In genomic region chr14:100159865-100160533, GRCh38 we compare ENCODE assay signal across 9 cellular contexts. TPM values are rescaled to one million over a fixed set of nuclear protein-coding genes. Genes with fewer than 3 reads are reported as not detected.
A peak's percentile ranks its signal among the peaks of the same experiment; 100 is the strongest.
DNase-seq lines count a peak whose midpoint lies in the region; ATAC-seq, FAIRE-seq and TF ChIP-seq lines count a peak whose summit lies in the region.
"Had no signal": no experiment of that assay in that cellular context is flagged by ENCODE, and none has a peak within 500 bp of the region (broad histone marks: within the 10 kb centered on the region; RNA-seq: fewer than 3 reads in every experiment).

No MANE protein-coding gene starts in this region.

- no peak for FAIRE-seq in bronchial epithelial cell (lab: Jason Lieb, UNC)
- FAIRE-seq: TTC549 had no signal

- H3K27ac Mint-ChIP-seq in nephron progenitor cell, result no peak overlapping the region

- H3K36me3 Mint-ChIP-seq in nephron progenitor cell (ENCODE audit: low read depth), result no peaks in the 10 kb centered on the region

- peak; percentile 53 for DNase-seq in bronchial epithelial cell (ENCODE audit: low read depth)
- peak; percentile 39 for DNase-seq in nephron progenitor cell
- no peak for DNase-seq in NCI-H2171 treated with DMSO at 0.1 percent for 48 hours (lab: John Stamatoyannopoulos, UW)
- DNase-seq in SW 1271 (lab: John Stamatoyannopoulos, UW), result no peak
- no peak for DNase-seq in MG63
- DNase-seq in germinal center (ENCODE audit: low spot score), result no peak

- peaks cover 24% of the 10 kb centered on the region for H3K4me1 Mint-ChIP-seq in nephron progenitor cell

- peaks cover 5% of the 10 kb centered on the region for H3K27me3 ChIP-seq in bronchial epithelial cell (ENCODE audit: control insufficient read depth, insufficient read depth, low read length)
- H3K27me3 ChIP-seq in MG63, result peaks cover 4% of the 10 kb centered on the region

- no peaks in the 10 kb centered on the region for H3K36me3 ChIP-seq in bronchial epithelial cell (ENCODE audit: control insufficient read depth, insufficient read depth, low read length)
- H3K36me3 ChIP-seq in MG63, result no peaks in the 10 kb centered on the region

- peaks cover 4% of the 10 kb centered on the region for H3K9me3 Mint-ChIP-seq in nephron progenitor cell

- H3K4me3 Mint-ChIP-seq in nephron progenitor cell, result peak overlapping the region; percentile 34

- ATAC-seq in HG03045 (IDR thresholded peaks at IDR 0.05; ENCODE audit: unreplicated experiment), result peak; percentile 14

- no peaks in the 10 kb centered on the region for H3K9me3 ChIP-seq in MG63

- peaks cover 96% of the 10 kb centered on the region for H3K27me3 Mint-ChIP-seq in nephron progenitor cell (ENCODE audit: low read depth, poor library complexity)

- no peak for TF ChIP-seq CTCF in GM12875 (IDR thresholded peaks at IDR 0.05; ENCODE audit: borderline replicate concordance, insufficient read depth, low read depth, low read length)
- TF ChIP-seq CTCF in bronchial epithelial cell (IDR thresholded peaks at IDR 0.05; ENCODE audit: insufficient read depth, low read length, severe bottlenecking), result no peak
- TF ChIP-seq CTCF in nephron progenitor cell (IDR thresholded peaks at IDR 0.05), result no peak

- peak overlapping the region; percentile 47 for H3K4me3 ChIP-seq in GM12875 (ENCODE audit: low read depth, low read length)
- H3K4me3 ChIP-seq in bronchial epithelial cell (ENCODE audit: low read depth, low read length), result peak overlapping the region; percentile 29
- H3K4me3 ChIP-seq in MG63, result no peak overlapping the region

RNA-seq across cellular contexts. Expression of gene DEGS2, which starts 0.6 kb away (rescaled TPM):
- total RNA-seq in bronchial epithelial cell, result 0.53 and 9.7 TPM in 2 replicates
- total RNA-seq in MG63 (2014; rRNA removed; shearing (Covaris generic); ENCODE audit: low replicate concordance), result not detected in 2 replicates

Comparison
In these comparisons a context has a peak if more than half of its experiments do, and no peak if none do; other contexts are left out.
1. DNase-seq: peak in bronchial epithelial cell (single experiment) and nephron progenitor cell (single experiment); none in NCI-H2171 treated with DMSO at 0.1 percent for 48 hours (single experiment), SW 1271 (0 of 2), MG63 (single experiment) and germinal center (single experiment).